ENCODE assay signal across 15 cellular contexts in the genomic region with DNA sequence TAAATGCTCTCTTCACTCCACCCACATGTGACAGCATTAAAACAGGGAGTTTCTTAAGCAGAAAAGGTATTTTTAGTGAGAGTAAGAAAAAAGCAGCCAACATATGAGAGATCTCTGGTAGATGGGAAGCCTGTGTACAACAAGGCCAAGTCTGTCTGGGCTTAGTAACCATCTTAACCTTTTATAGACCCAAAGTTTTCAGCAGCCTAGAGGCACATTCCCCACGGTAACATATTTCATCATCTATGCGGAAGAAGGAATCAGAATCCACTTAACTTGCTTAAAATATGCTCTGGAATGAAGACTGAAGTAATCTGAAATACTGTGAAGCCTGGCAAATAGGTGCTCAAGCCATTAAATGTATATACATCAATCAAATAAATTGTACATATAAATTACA.
A peak's percentile ranks its signal among the peaks of the same experiment; 100 is the strongest.
DNase-seq lines count a peak whose midpoint lies in the region; ATAC-seq and TF ChIP-seq lines count a peak whose summit lies in the region.
"Had no signal": no experiment of that assay in that cellular context is flagged by ENCODE, and none has a peak within 500 bp of the region (broad histone marks: within the 10 kb centered on the region; RNA-seq: fewer than 3 reads in every experiment).

No MANE protein-coding gene starts in this region.

- H3K4me3 Mint-ChIP-seq in Calu3 (ENCODE audit: low read depth, unreplicated experiment) (no peak overlapping the region), mesothelial cell of epicardium (no peak overlapping the region)
- H3K4me3 Mint-ChIP-seq: CD8-positive, alpha-beta memory T cell had no signal

- H3K9me3 Mint-ChIP-seq in Calu3 (ENCODE audit: low read depth, unreplicated experiment), result no peaks in the 10 kb centered on the region
- no peaks in the 10 kb centered on the region for H3K9me3 Mint-ChIP-seq in mesothelial cell of epicardium
- H3K9me3 Mint-ChIP-seq: CD8-positive, alpha-beta memory T cell had no signal

- CTCF ChIA-PET in Calu3 (lab: Charles Lee), result no interaction called here

- intact Hi-C loops in Calu3 (cut with micrococcal nuclease; ENCODE audit: unreplicated experiment), result no loop called here

- ATAC-seq in HG03097 (IDR thresholded peaks at IDR 0.05; ENCODE audit: low FRiP score, unreplicated experiment), result no peak
- ATAC-seq: HCT116 had no signal

- TF ChIP-seq CTCF in Calu3 (IDR thresholded peaks at IDR 0.05; ENCODE audit: unreplicated experiment) (no peak), coronary artery (IDR thresholded peaks at IDR 0.05) (no peak), mesothelial cell of epicardium (IDR thresholded peaks at IDR 0.05; ENCODE audit: unreplicated experiment) (no peak)

- H3K4me3 ChIP-seq in coronary artery, result no peak overlapping the region
- H3K4me3 ChIP-seq: BLaER1 had no signal

- no peaks in the 10 kb centered on the region for H3K27me3 Mint-ChIP-seq in Calu3 (ENCODE audit: unreplicated experiment)
- H3K27me3 Mint-ChIP-seq in mesothelial cell of epicardium (ENCODE audit: low read depth), result no peaks in the 10 kb centered on the region

- DNase-seq in Calu3 (no peak), coronary artery (ENCODE audit: low spot score) (no peak), mesothelial cell of epicardium (ENCODE audit: low spot score in 2 of 2, unreplicated experiment in 2 of 2) (no peak), superior temporal gyrus (ENCODE audit: extremely low spot score) (peak; percentile 43), NCI-H69 (lab: John Stamatoyannopoulos, UW) (no peak), NCI-H128 (lab: John Stamatoyannopoulos, UW; ENCODE audit: unreplicated experiment) (no peak), amygdala (lab: John Stamatoyannopoulos, UW) (no peak)
- DNase-seq: 8988T; AML-193; CD8-positive, alpha-beta memory T cell; DMS 273 treated with DMSO at 0.1 percent for 48 hours had no signal

- no peak overlapping the region for H3K27ac Mint-ChIP-seq in Calu3 (ENCODE audit: unreplicated experiment)
- peak overlapping the region; percentile 28 for H3K27ac Mint-ChIP-seq in mesothelial cell of epicardium

- BruUV-seq in Calu3 (replicated peaks; lab: Mats Ljungman, UMichigan), result TSS peak; percentile 13

- H3K27ac ChIP-seq in coronary artery, result peak overlapping the region; percentile 3 to 74
- H3K27ac ChIP-seq: BLaER1, HL-60 had no signal

- H3K4me1 Mint-ChIP-seq in Calu3 (ENCODE audit: low read depth, unreplicated experiment) (peaks cover 17% of the 10 kb centered on the region), mesothelial cell of epicardium (peaks cover 25% of the 10 kb centered on the region)
- H3K4me1 Mint-ChIP-seq: CD8-positive, alpha-beta memory T cell had no signal

- H3K36me3 Mint-ChIP-seq in Calu3 (ENCODE audit: insufficient read depth, unreplicated experiment) (no peaks in the 10 kb centered on the region), mesothelial cell of epicardium (no peaks in the 10 kb centered on the region)
- H3K36me3 Mint-ChIP-seq: CD8-positive, alpha-beta memory T cell had no signal
